In genomic region chr3:74410276-74410941, GRCh38 we compare ENCODE assay signal across 28 cellular contexts.
A peak's percentile ranks its signal among the peaks of the same experiment; 100 is the strongest.
DNase-seq lines count a peak whose midpoint lies in the region; ATAC-seq, FAIRE-seq and TF ChIP-seq lines count a peak whose summit lies in the region.
"Had no signal": no experiment of that assay in that cellular context is flagged by ENCODE, and none has a peak within 500 bp of the region (broad histone marks: within the 10 kb centered on the region; RNA-seq: fewer than 3 reads in every experiment).

No MANE protein-coding gene starts in this region.

- no peak overlapping the region for H3K4me3 Mint-ChIP-seq in astrocyte (ENCODE audit: unreplicated experiment)
- H3K4me3 Mint-ChIP-seq: CD14-positive monocyte; CD8-positive, alpha-beta memory T cell; T-helper 2 cell treated with Interferon-gamma antibody and Interleukin-4, amounts not matched to agents 5 μg/mL and 100 μg/mL, for 36 hours had no signal

- no peaks in the 10 kb centered on the region for H3K79me2 ChIP-seq in astrocyte (ENCODE audit: insufficient read depth, low read length)

- no peak for TF ChIP-seq CTCF in astrocyte (IDR thresholded peaks at IDR 0.05; ENCODE audit: insufficient read depth, low read depth, low read length)

- H3K36me3 Mint-ChIP-seq in astrocyte (ENCODE audit: low read depth, unreplicated experiment) = no peaks in the 10 kb centered on the region
- H3K36me3 Mint-ChIP-seq: CD14-positive monocyte; CD8-positive, alpha-beta memory T cell had no signal

- H3K4me2 ChIP-seq in astrocyte (ENCODE audit: low read length) = no peak overlapping the region

- H3K27me3 Mint-ChIP-seq in astrocyte (ENCODE audit: low read depth, unreplicated experiment) = no peaks in the 10 kb centered on the region
- H3K27me3 Mint-ChIP-seq: CD8-positive, alpha-beta memory T cell had no signal

- no peak for ATAC-seq in HG02623 (IDR thresholded peaks at IDR 0.05; ENCODE audit: unreplicated experiment)
- ATAC-seq: GM12878, HepG2, PC-3 had no signal

- H2AFZ ChIP-seq in astrocyte (ENCODE audit: low read depth, low read length) = no peak overlapping the region

- H3K9me3 Mint-ChIP-seq in astrocyte (ENCODE audit: unreplicated experiment) = no peaks in the 10 kb centered on the region

- FAIRE-seq in astrocyte (lab: Jason Lieb, UNC) = peak; percentile 23
- FAIRE-seq: GM12878, H1, HepG2 had no signal

- DNase-seq in NCI-H1417 (lab: John Stamatoyannopoulos, UW) (peak; percentile 5 to 74 (median 55)), NCI-H1417 treated with DMSO at 0.1 percent for 48 hours (lab: John Stamatoyannopoulos, UW) (no peak), NCI-H187 treated with DMSO at 0.1 percent for 48 hours (lab: John Stamatoyannopoulos, UW) (peak; percentile 40), NCI-H524 (lab: John Stamatoyannopoulos, UW) (peak; percentile 76 to 95), astrocyte (ENCODE audit: low read depth) (no peak), HK-2 (ENCODE audit: unreplicated experiment) (no peak)
- no peak for DNase-seq in stimulated activated CD4-positive, alpha-beta T cell treated with anti-CD3 and anti-CD28 coated beads, Interleukin-15, amount 100 ng/mL, for 24 hours
- DNase-seq: 8988T; ACHN; BE2C; CD8-positive, alpha-beta memory T cell; DMS 273 treated with DMSO at 0.1 percent for 48 hours; DMS79; EL; GDM1; HCEC 1CT; Karpas-422; NCI-H2029 treated with DMSO at 0.1 percent for 48 hours; NCI-H748 treated with DMSO at 0.1 percent for 48 hours; NK-92 treated with Interleukin-12 subunit alpha and Interleukin-12 subunit beta, amount 100 ng/mL, for 24 hours; PC-3; T-helper 1 cell had no signal

- H3K4me1 ChIP-seq in astrocyte (ENCODE audit: insufficient read depth, low read length) = no peaks in the 10 kb centered on the region
- H3K4me1 ChIP-seq: BE2C had no signal

- H3K36me3 ChIP-seq in astrocyte (ENCODE audit: insufficient read depth, low read length) = no peaks in the 10 kb centered on the region
- H3K36me3 ChIP-seq: BE2C had no signal

- H3K9me3 ChIP-seq in astrocyte (ENCODE audit: insufficient read depth, low read depth, low read length) = no peaks in the 10 kb centered on the region
- H3K9me3 ChIP-seq: BE2C had no signal

- no peak overlapping the region for H3K27ac Mint-ChIP-seq in astrocyte (ENCODE audit: unreplicated experiment)
- H3K27ac Mint-ChIP-seq: CD8-positive, alpha-beta memory T cell; T-helper 2 cell treated with Interferon-gamma antibody and Interleukin-4, amounts not matched to agents 5 μg/mL and 100 μg/mL, for 36 hours had no signal

- H3K27ac ChIP-seq in astrocyte (ENCODE audit: low read depth, low read length) = no peak overlapping the region

- H4K20me1 ChIP-seq in astrocyte (ENCODE audit: insufficient read depth, low read length) = no peaks in the 10 kb centered on the region

- no peak overlapping the region for H3K9ac ChIP-seq in astrocyte (ENCODE audit: low read length)

- H3K27me3 ChIP-seq in astrocyte (ENCODE audit: insufficient read depth, low read length) = no peaks in the 10 kb centered on the region
- H3K27me3 ChIP-seq: BE2C had no signal

- no peaks in the 10 kb centered on the region for H3K4me1 Mint-ChIP-seq in astrocyte (ENCODE audit: low read depth, unreplicated experiment)
- H3K4me1 Mint-ChIP-seq: CD14-positive monocyte; CD8-positive, alpha-beta memory T cell had no signal

- H3K4me3 ChIP-seq in astrocyte (ENCODE audit: insufficient read depth, low read depth, low read length) = no peak overlapping the region
- H3K4me3 ChIP-seq: GM12878 had no signal

Comparison
In these comparisons a context has a peak if more than half of its experiments do, and no peak if none do; other contexts are left out.
1. DNase-seq: peak in NCI-H1417 (3 of 3), NCI-H187 treated with DMSO at 0.1 percent for 48 hours (single experiment) and NCI-H524 (2 of 2); none in NCI-H1417 treated with DMSO at 0.1 percent for 48 hours (single experiment), astrocyte (single experiment), HK-2 (single experiment) and stimulated activated CD4-positive, alpha-beta T cell treated with anti-CD3 and anti-CD28 coated beads, Interleukin-15, amount 100 ng/mL, for 24 hours (single experiment).